Comparison of ENCODE assay signal across 8 cellular contexts in genomic region chr1:64469614-64469976, GRCh38. TPM values are rescaled to one million over a fixed set of nuclear protein-coding genes. Genes with fewer than 3 reads are reported as not detected.
DNase-seq lines count a peak whose midpoint lies in the region; TF ChIP-seq lines count a peak whose summit lies in the region.

No MANE protein-coding gene starts in this region.

- H3K36me3 ChIP-seq in iPS-20b (ENCODE audit: insufficient read depth, low read depth, low read length) (peaks cover 6% of the 10 kb centered on the region; the same call in 1 of the 2 replicates), suprapubic skin (no peaks in the 10 kb centered on the region)

- peak overlapping the region; percentile 78 for H3K4me3 Mint-ChIP-seq in activated naive CD8-positive, alpha-beta T cell

- no peak for TF ChIP-seq EP300 in suprapubic skin (IDR thresholded peaks at IDR 0.05)

- no peak for TF ChIP-seq CTCF in suprapubic skin (IDR thresholded peaks at IDR 0.05)

- no peak overlapping the region for H3K27ac Mint-ChIP-seq in activated naive CD8-positive, alpha-beta T cell

- peak overlapping the region; percentile 89 for H3K4me3 ChIP-seq in iPS-20b (ENCODE audit: low read length)
- peak overlapping the region; percentile 90 for H3K4me3 ChIP-seq in suprapubic skin

- H3K9me3 ChIP-seq in iPS-20b (ENCODE audit: insufficient read depth, low read depth, low read length): no peaks in the 10 kb centered on the region
- no peaks in the 10 kb centered on the region for H3K9me3 ChIP-seq in suprapubic skin

- peak overlapping the region; percentile 86; the same call in 1 of the 2 replicates for H3K9ac ChIP-seq in iPS-20b (ENCODE audit: low read depth, low read length)

- H3K27me3 ChIP-seq in iPS-20b (ENCODE audit: insufficient read depth, low read length): peaks cover 27% of the 10 kb centered on the region
- H3K27me3 ChIP-seq in suprapubic skin: no peaks in the 10 kb centered on the region

- peaks cover 25% of the 10 kb centered on the region for H3K27me3 Mint-ChIP-seq in activated naive CD8-positive, alpha-beta T cell

- H3K4me1 Mint-ChIP-seq in activated naive CD8-positive, alpha-beta T cell (ENCODE audit: low read depth): peaks cover 13% of the 10 kb centered on the region

- H3K4me1 ChIP-seq in iPS-20b (ENCODE audit: insufficient read depth, low read length) (peaks cover 17% of the 10 kb centered on the region), suprapubic skin (peaks cover 40% of the 10 kb centered on the region)

- H3K9me3 Mint-ChIP-seq in activated naive CD8-positive, alpha-beta T cell (ENCODE audit: low read depth): no peaks in the 10 kb centered on the region

- no peak for TF ChIP-seq POLR2A in suprapubic skin (IDR thresholded peaks at IDR 0.05)

- WGBS in suprapubic skin: 12% methylated on average over 8 of the region's 22 CpGs

- no peaks in the 10 kb centered on the region for H3K36me3 Mint-ChIP-seq in activated naive CD8-positive, alpha-beta T cell

- DNase-seq in stimulated activated CD4-positive, alpha-beta T cell treated with anti-CD3 and anti-CD28 coated beads, Interleukin-12 subunit alpha, Interleukin-12 subunit beta, amount 100 ng/mL, for 4 hours: peak; percentile 1
- DNase-seq in stimulated activated CD4-positive, alpha-beta T cell treated with anti-CD3 and anti-CD28 coated beads, Interleukin-2, amount 100 ng/mL, for 48 hours: no peak
- DNase-seq in suprapubic skin (ENCODE audit: low spot score in 2 of 2): peak in 1 of 2 donors; percentile 72
- no peak for DNase-seq in DMS114 treated with DMSO at 0.1 percent for 48 hours (lab: John Stamatoyannopoulos, UW; ENCODE audit: unreplicated experiment)
- DNase-seq in 8988T: no peak
- no peak for DNase-seq in NCI-H510A treated with DMSO at 0.1 percent for 48 hours (lab: John Stamatoyannopoulos, UW)

- H3K27ac ChIP-seq in iPS-20b (ENCODE audit: low read length) (no peak overlapping the region), suprapubic skin (peak overlapping the region; percentile 91)

RNA-seq across cellular contexts. Expression of gene CACHD1, which starts 0.3 kb away (rescaled TPM):
- total RNA-seq in suprapubic skin: 10 to 100 TPM in 3 of 4 donors, 1 to 10 TPM in 1; 6.9 to 14.7 (median 11.6) TPM
